In the genomic region with DNA sequence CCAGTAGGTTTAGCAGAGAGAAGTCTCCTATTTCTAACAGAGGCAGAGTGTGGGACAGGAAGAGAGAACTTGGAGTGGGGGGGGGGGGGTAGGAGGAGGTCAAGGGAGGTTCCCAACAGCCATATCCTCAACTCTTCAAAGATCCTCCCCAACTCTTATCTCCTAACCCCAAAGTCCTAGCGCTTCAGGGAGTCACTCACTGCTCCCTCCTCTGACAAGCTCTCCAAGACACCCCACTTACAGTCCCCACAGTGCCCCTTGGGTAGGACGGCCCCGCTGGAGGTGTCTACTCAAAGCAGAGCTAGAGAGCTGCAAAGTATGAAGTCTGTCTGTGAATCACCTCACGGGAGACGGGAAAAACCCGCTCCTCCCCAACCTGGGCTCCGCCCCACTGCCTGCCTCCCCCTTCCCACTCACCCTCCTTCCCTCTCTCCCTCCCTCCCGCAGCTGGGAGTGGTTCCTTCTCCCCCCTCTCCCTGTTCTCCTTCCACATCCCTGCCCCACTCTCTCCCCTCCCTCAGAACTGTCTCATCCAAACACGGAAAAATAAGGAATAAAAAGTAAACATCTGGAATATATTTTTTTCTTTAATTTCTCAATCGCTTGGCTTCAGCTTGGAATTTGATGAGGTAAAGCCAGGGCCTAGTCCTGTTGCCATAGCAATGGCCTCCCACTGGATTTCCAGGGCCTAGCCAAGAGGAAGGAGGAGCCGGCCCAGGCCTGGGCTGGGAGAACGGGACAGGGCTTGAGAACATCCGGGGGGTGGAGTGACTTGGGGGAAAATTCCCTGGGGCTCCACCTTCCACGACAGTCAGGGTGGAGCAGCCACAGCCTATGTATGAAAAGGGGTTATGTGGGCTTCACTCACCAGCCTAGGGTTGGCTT, we compare ENCODE assay signal across 8 cellular contexts. TPM values are rescaled to one million over a fixed set of nuclear protein-coding genes. Genes with fewer than 3 reads are reported as not detected.
DNase-seq lines count a peak whose midpoint lies in the region; ATAC-seq and TF ChIP-seq lines count a peak whose summit lies in the region.

No MANE protein-coding gene starts in this region.

- 29% methylated on average over 13 of the region's 14 CpGs for WGBS in HUES64

- H3K4me2 ChIP-seq in neural cell (ENCODE audit: low read length) = no peak overlapping the region

- POLR2A ChIA-PET in Caco-2 (lab: Charles Lee) (no interaction called here), WTC11 (lab: Charles Lee) (interaction anchor here (0.6 to 1.0 kb wide), 3 partner anchors 14 to 1605 kb away, joined by 3 to 4 read pairs (median 3); no protein-coding TSS in a partner anchor)

- H3K9me3 ChIP-seq in Caco-2 = no peaks in the 10 kb centered on the region
- H3K9me3 ChIP-seq in HUES64 (ENCODE audit: insufficient read depth, low read depth, low read length) = no peaks in the 10 kb centered on the region
- no peaks in the 10 kb centered on the region for H3K9me3 ChIP-seq in neural cell (ENCODE audit: low read length)

- TF ChIP-seq CTCF in Caco-2 (IDR thresholded peaks at IDR 0.05; ENCODE audit: insufficient read depth in 1 of 2, low read depth in 1 of 2, low read length in 1 of 2, severe bottlenecking in 1 of 2, unreplicated experiment in 1 of 2) = no peak
- no peak for TF ChIP-seq CTCF in WTC11 (IDR thresholded peaks at IDR 0.05)
- TF ChIP-seq CTCF in fibroblast of villous mesenchyme (IDR thresholded peaks at IDR 0.05; ENCODE audit: insufficient read depth, low read depth, low read length) = no peak
- TF ChIP-seq CTCF in neural cell (IDR thresholded peaks at IDR 0.05; ENCODE audit: poor library complexity, severe bottlenecking) = no peak

- H3K4me3 Mint-ChIP-seq in Caco-2 (ENCODE audit: unreplicated experiment) = peak overlapping the region; percentile 88
- H3K4me3 Mint-ChIP-seq in WTC11 = peak overlapping the region; percentile 88

- ATAC-seq in WTC11 (peak; percentile 15), HG03378 (IDR thresholded peaks at IDR 0.05; ENCODE audit: unreplicated experiment) (no peak)

- no peaks in the 10 kb centered on the region for H4K20me1 ChIP-seq in neural cell (ENCODE audit: insufficient read depth)

- H3K36me3 Mint-ChIP-seq in Caco-2 (ENCODE audit: insufficient read depth, unreplicated experiment) (peaks cover 54% of the 10 kb centered on the region), WTC11 (peaks cover 30% of the 10 kb centered on the region)

- H3K4me3 ChIP-seq in Caco-2 (ENCODE audit: low read depth, low read length) = no peak overlapping the region
- peak overlapping the region; percentile 74 for H3K4me3 ChIP-seq in HUES64 (ENCODE audit: low read length)
- peak overlapping the region; percentile 85 for H3K4me3 ChIP-seq in fibroblast of villous mesenchyme (ENCODE audit: low read depth, low read length)
- peak overlapping the region; percentile 92 for H3K4me3 ChIP-seq in neural cell (ENCODE audit: low read length)

- no peaks in the 10 kb centered on the region for H3K9me2 ChIP-seq in neural cell (ENCODE audit: insufficient read depth, low read length)

- BruUV-seq in Caco-2 (replicated peaks; lab: Mats Ljungman, UMichigan) = no TSS peak

- H3K4me1 ChIP-seq in Caco-2 = peaks cover 55% of the 10 kb centered on the region
- H3K4me1 ChIP-seq in HUES64 (ENCODE audit: insufficient read depth, low read length) = peaks cover 35% of the 10 kb centered on the region

- CTCF ChIA-PET in Caco-2 (lab: Charles Lee) (interaction anchor here (0.9 kb wide), 1 partner anchor 24 kb away, joined by 3 read pairs; no protein-coding TSS in a partner anchor), WTC11 (lab: Charles Lee) (interaction anchor here (0.6 to 2.6 kb wide), 8 partner anchors 10 to 171 kb away, joined by 3 to 12 read pairs (median 4); partner anchors contain the start of gene RTN4RL2)

- DNase-seq in Caco-2 (peak; percentile 59 to 65), WTC11 (ENCODE audit: low spot score) (peak; percentile 56), fibroblast of villous mesenchyme (ENCODE audit: low read depth) (peak; percentile 99), OCI-M2 (lab: John Stamatoyannopoulos, UW; ENCODE audit: unreplicated experiment) (no peak)
- no peak for DNase-seq in activated CD4-positive, alpha-beta T cell treated with anti-CD3 and anti-CD28 coated beads, Interleukin-2, amount 50 U/mL, for 48 hours

- peaks cover 3% of the 10 kb centered on the region for H3F3A ChIP-seq in neural cell (ENCODE audit: insufficient read depth, low read length, poor library complexity, severe bottlenecking)

- H3K9ac ChIP-seq in HUES64 (ENCODE audit: low read depth, low read length) (no peak overlapping the region), neural cell (ENCODE audit: low read length) (peak overlapping the region; percentile 25)

- no peaks in the 10 kb centered on the region for H3K9me3 Mint-ChIP-seq in Caco-2 (ENCODE audit: unreplicated experiment)
- H3K9me3 Mint-ChIP-seq in WTC11 = no peaks in the 10 kb centered on the region

- peaks cover 30% of the 10 kb centered on the region for H3K79me2 ChIP-seq in neural cell (replicated peaks; ENCODE audit: insufficient read depth, low read length)

- H3K27me3 ChIP-seq in Caco-2 (replicated peaks; ENCODE audit: control insufficient read depth, insufficient read depth, low read length) (no peaks in the 10 kb centered on the region), HUES64 (ENCODE audit: insufficient read depth, low read length) (no peaks in the 10 kb centered on the region), neural cell (ENCODE audit: insufficient read depth, low read depth, low read length) (no peaks in the 10 kb centered on the region)

- H3K27ac ChIP-seq in HUES64 (ENCODE audit: low read depth, low read length) (peak overlapping the region; percentile 63; the same call in 1 of the 2 replicates), neural cell (ENCODE audit: low read length) (peak overlapping the region; percentile 3)

- intact Hi-C loops in Caco-2 (cut with micrococcal nuclease; ENCODE audit: unreplicated experiment) = no loop called here

- H2AFZ ChIP-seq in neural cell (ENCODE audit: low read depth, low read length) = no peak overlapping the region

- no peak for TF ChIP-seq RAD21 in neural cell (conservative IDR thresholded peaks at IDR 0.05)

- H3K27me3 Mint-ChIP-seq in Caco-2 (ENCODE audit: insufficient read depth, unreplicated experiment) = no peaks in the 10 kb centered on the region
- H3K27me3 Mint-ChIP-seq in WTC11 (ENCODE audit: low read depth) = no peaks in the 10 kb centered on the region

- H3K27ac Mint-ChIP-seq in Caco-2 (ENCODE audit: unreplicated experiment) = peak overlapping the region; percentile 63
- H3K27ac Mint-ChIP-seq in WTC11 = peak overlapping the region; percentile 80; the same call in 1 of the 2 replicates

- peaks cover 45% of the 10 kb centered on the region for H3K4me1 Mint-ChIP-seq in Caco-2 (ENCODE audit: low read depth, unreplicated experiment)
- peaks cover 52% of the 10 kb centered on the region for H3K4me1 Mint-ChIP-seq in WTC11

- no peak for TF ChIP-seq EP300 in neural cell (conservative IDR thresholded peaks at IDR 0.05; ENCODE audit: poor library complexity, severe bottlenecking)

- H3K36me3 ChIP-seq in Caco-2 (ENCODE audit: control insufficient read depth, insufficient read depth, low read length) = peaks cover 4% of the 10 kb centered on the region
- H3K36me3 ChIP-seq in HUES64 (ENCODE audit: insufficient read depth, low read length) = peaks cover 57% of the 10 kb centered on the region
- peaks cover 13% of the 10 kb centered on the region for H3K36me3 ChIP-seq in neural cell (ENCODE audit: insufficient read depth, low read length)

TF ChIP-seq in WTC11, 78 proteins besides CTCF, POLR2A, EP300 and RAD21 (continues in another document):
- TF ChIP-seq MXD4 (CRISPR knock-in tag; IDR thresholded peaks at IDR 0.05; ENCODE audit: borderline replicate concordance) (no peak), TEAD1 (CRISPR knock-in tag; IDR thresholded peaks at IDR 0.05) (no peak)
- TF ChIP-seq, protein P1, sequence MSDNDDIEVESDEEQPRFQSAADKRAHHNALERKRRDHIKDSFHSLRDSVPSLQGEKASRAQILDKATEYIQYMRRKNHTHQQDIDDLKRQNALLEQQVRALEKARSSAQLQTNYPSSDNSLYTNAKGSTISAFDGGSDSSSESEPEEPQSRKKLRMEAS (CRISPR knock-in tag; IDR thresholded peaks at IDR 0.05) = no peak

TF ChIP-seq in neural cell, 6 proteins besides CTCF, POLR2A, EP300 and RAD21 (continues in another document):
- TF ChIP-seq SMC3 (conservative IDR thresholded peaks at IDR 0.05; ENCODE audit: poor library complexity) (no peak), EZH2 (IDR thresholded peaks at IDR 0.05; ENCODE audit: borderline replicate concordance, insufficient read depth, low read length, poor library complexity, severe bottlenecking) (no peak), MXI1 (conservative IDR thresholded peaks at IDR 0.05; ENCODE audit: poor library complexity, severe bottlenecking) (no peak), POLR2AphosphoS5 (IDR thresholded peaks at IDR 0.05) (no peak)

RNA-seq across cellular contexts. Expression of gene TNKS1BP1, which starts 2.5 kb away (rescaled TPM):
- total RNA-seq in Caco-2 (2022) (107 and 120 TPM in 2 replicates), WTC11 (2021) (109 to 127 TPM (median 125 TPM) in 3 replicates), fibroblast of villous mesenchyme (69.5 and 70.5 TPM in 2 replicates)
- polyA plus RNA-seq in HUES64 (2013, experiment 1 of 2) = 76.8 TPM
- 83.7 TPM for polyA plus RNA-seq in HUES64 (2013, experiment 2 of 2)
- polyA plus RNA-seq in neural cell = 8.9 and 9.4 TPM in 2 replicates
- polyA minus RNA-seq in neural cell = 21.1 and 23.9 TPM in 2 replicates

RNA-seq across cellular contexts. Expression of gene SSRP1, which starts 13.5 kb away (rescaled TPM):
- 206 and 212 TPM in 2 replicates for total RNA-seq in Caco-2 (2022)
- 233 TPM for polyA plus RNA-seq in HUES64 (2013, experiment 1 of 2)
- 249 TPM for polyA plus RNA-seq in HUES64 (2013, experiment 2 of 2)
- total RNA-seq in WTC11 (2021) = 218 to 228 TPM (median 223 TPM) in 3 replicates
- total RNA-seq in fibroblast of villous mesenchyme = 61.7 and 67.3 TPM in 2 replicates
- 81.1 and 84.7 TPM in 2 replicates for polyA plus RNA-seq in neural cell
- polyA minus RNA-seq in neural cell = 74.5 and 76.3 TPM in 2 replicates

RNA-seq across cellular contexts. Expression of gene P2RX3, which starts 15.9 kb away (rescaled TPM):
- total RNA-seq in Caco-2 (2022) = not detected in 2 replicates
- 1.00 TPM for polyA plus RNA-seq in HUES64 (2013, experiment 1 of 2)
- polyA plus RNA-seq in HUES64 (2013, experiment 2 of 2) = 2.4 TPM
- total RNA-seq in WTC11 (2021) = 0.26 to 1.1 TPM (median 0.66 TPM) in 3 replicates
- total RNA-seq in fibroblast of villous mesenchyme = not detected in 2 replicates
- not detected in 2 replicates for polyA plus RNA-seq in neural cell
- polyA minus RNA-seq in neural cell = 0.35 TPM in 1 of 2 replicates, not detected in the other

RNA-seq across cellular contexts. Expression of gene PRG3, which starts 58.7 kb away (rescaled TPM):
- total RNA-seq in Caco-2 (2022) = not detected in 2 replicates
- not detected for polyA plus RNA-seq in HUES64 (2013, experiment 1 of 2)
- polyA plus RNA-seq in HUES64 (2013, experiment 2 of 2) = not detected
- not detected in 3 replicates for total RNA-seq in WTC11 (2021)
- not detected in 2 replicates for total RNA-seq in fibroblast of villous mesenchyme
- not detected in 2 replicates for polyA plus RNA-seq in neural cell
- polyA minus RNA-seq in neural cell = not detected in 2 replicates

Comparison
In these comparisons a context has a peak if more than half of its experiments do, and no peak if none do; other contexts are left out.
1. DNase-seq: peak in Caco-2 (2 of 2), WTC11 (single experiment) and fibroblast of villous mesenchyme (single experiment); none in OCI-M2 (single experiment) and activated CD4-positive, alpha-beta T cell treated with anti-CD3 and anti-CD28 coated beads, Interleukin-2, amount 50 U/mL, for 48 hours (0 of 2).